Comparison of ENCODE assay signal across 8 cellular contexts in genomic region chr12:116455540-116456306, GRCh38.
A peak's percentile ranks its signal among the peaks of the same experiment; 100 is the strongest.
DNase-seq lines count a peak whose midpoint lies in the region; ATAC-seq and TF ChIP-seq lines count a peak whose summit lies in the region.

No MANE protein-coding gene starts in this region.

- DNase-seq in ELF-1 (ENCODE audit: low read depth, low spot score) (peak; percentile 81), Peyer's patch (peak; percentile 36 to 81 (median 70)), fibroblast of the conjunctiva (ENCODE audit: low read depth) (peak; percentile 94), NK-92 (lab: John Stamatoyannopoulos, UW; ENCODE audit: unreplicated experiment) (no peak), NCI-H1105 treated with DMSO at 0.1 percent for 48 hours (lab: John Stamatoyannopoulos, UW) (no peak)
- no peak for DNase-seq in activated CD4-positive, alpha-beta T cell treated with anti-CD3 and anti-CD28 coated beads for 1 hour

- no peaks in the 10 kb centered on the region for H3K36me3 ChIP-seq in Peyer's patch
- H3K36me3 ChIP-seq in parathyroid adenoma (ENCODE audit: control insufficient read depth, insufficient read depth, low read length): no peaks in the 10 kb centered on the region

- TF ChIP-seq CTCF in Peyer's patch (IDR thresholded peaks at IDR 0.05): no peak
- TF ChIP-seq CTCF in parathyroid adenoma (IDR thresholded peaks at IDR 0.05): no peak

- no peaks in the 10 kb centered on the region for H3K9me3 ChIP-seq in Peyer's patch
- H3K9me3 ChIP-seq in parathyroid adenoma (ENCODE audit: control insufficient read depth, low read length): no peaks in the 10 kb centered on the region

- no peak overlapping the region for H3K4me2 ChIP-seq in parathyroid adenoma (ENCODE audit: low read length)

- H3K27ac ChIP-seq in Peyer's patch: peak overlapping the region; percentile 20 to 85 (median 66)
- peak overlapping the region; percentile 66 for H3K27ac ChIP-seq in parathyroid adenoma

- H3K79me2 ChIP-seq in parathyroid adenoma: no peaks in the 10 kb centered on the region

- peak overlapping the region; percentile 11 for H2AFZ ChIP-seq in parathyroid adenoma

- no peak for TF ChIP-seq POLR2A in Peyer's patch (IDR thresholded peaks at IDR 0.05)

- H3K27me3 ChIP-seq in Peyer's patch: no peaks in the 10 kb centered on the region
- H3K27me3 ChIP-seq in parathyroid adenoma (ENCODE audit: control insufficient read depth, insufficient read depth, low read length): no peaks in the 10 kb centered on the region

- peaks cover 0 to 10% (median 0%) of the 10 kb centered on the region in 4 donors for H3K4me1 ChIP-seq in Peyer's patch
- no peaks in the 10 kb centered on the region for H3K4me1 ChIP-seq in parathyroid adenoma

- no peak for ATAC-seq in GM21447 (IDR thresholded peaks at IDR 0.05; ENCODE audit: unreplicated experiment)

- no peak overlapping the region for H3K9ac ChIP-seq in parathyroid adenoma

- H3K4me3 ChIP-seq in Peyer's patch (no peak overlapping the region), parathyroid adenoma (ENCODE audit: low read depth, low read length) (no peak overlapping the region)

Comparison
In these comparisons a context has a peak if more than half of its experiments do, and no peak if none do; other contexts are left out.
1. DNase-seq: peak in ELF-1 (single experiment), Peyer's patch (3 of 3) and fibroblast of the conjunctiva (single experiment); none in activated CD4-positive, alpha-beta T cell treated with anti-CD3 and anti-CD28 coated beads for 1 hour (single experiment), NK-92 (single experiment) and NCI-H1105 treated with DMSO at 0.1 percent for 48 hours (single experiment).